15 cellular contexts compared by ENCODE assay signal in the genomic region with DNA sequence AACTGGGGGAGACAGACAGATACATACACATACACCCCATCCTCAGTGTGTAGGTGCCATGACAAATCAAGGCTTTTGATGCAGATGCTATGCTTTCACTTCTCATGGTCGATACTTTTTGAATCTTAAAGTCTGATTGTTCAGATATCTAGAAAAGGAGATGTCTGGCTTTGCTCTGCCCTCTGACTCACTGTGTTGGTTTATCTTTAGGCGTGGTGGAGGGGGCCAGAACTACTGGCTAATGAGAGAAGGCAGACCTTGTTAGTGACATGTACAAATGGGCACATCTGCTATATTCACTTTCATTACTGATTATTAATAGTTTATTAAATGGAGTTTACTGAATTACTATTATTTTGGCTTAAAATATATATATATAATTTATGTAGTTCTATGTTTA.
DNase-seq lines count a peak whose midpoint lies in the region; ATAC-seq and TF ChIP-seq lines count a peak whose summit lies in the region.
"Had no signal": no experiment of that assay in that cellular context is flagged by ENCODE, and none has a peak within 500 bp of the region (broad histone marks: within the 10 kb centered on the region; RNA-seq: fewer than 3 reads in every experiment).

No MANE protein-coding gene starts in this region.

- no peaks in the 10 kb centered on the region for H3K9me2 ChIP-seq in PC-9 (ENCODE audit: insufficient read depth)

- CTCF ChIA-PET in activated naive CD4-positive, alpha-beta T cell treated with anti-CD3 and anti-CD28 coated beads, Interleukin-2, amount 10 ng/mL, durations not matched to agents 7 days and 5 days (lab: Charles Lee), result interaction anchor here (0.6 kb wide), 1 partner anchor 233 kb away, joined by 4 read pairs; no protein-coding TSS in a partner anchor
- CTCF ChIA-PET in PC-9 (lab: Charles Lee), result no interaction called here

- H3K36me3 ChIP-seq in PC-9 (ENCODE audit: low read depth) (no peaks in the 10 kb centered on the region), tibial artery (no peaks in the 10 kb centered on the region)

- intact Hi-C loops in PC-9 (cut with micrococcal nuclease; ENCODE audit: unreplicated experiment) (no loop called here), tibial artery (cut with DNase I; ENCODE audit: low total_unique reads) (no loop called here)

- peaks cover 0 to 7% of the 10 kb centered on the region in 2 donors for H3K36me3 Mint-ChIP-seq in activated naive CD4-positive, alpha-beta T cell treated with anti-CD3 and anti-CD28 coated beads, Interleukin-2, amount 50 U/mL, for 72 hours
- H3K36me3 Mint-ChIP-seq in activated naive CD4-positive, alpha-beta T cell treated with anti-CD3 and anti-CD28 coated beads, Interleukin-2, amount 10 ng/mL, durations not matched to agents 7 days and 5 days, result peaks cover 14% of the 10 kb centered on the region

- H3K9me3 ChIP-seq in PC-9 (ENCODE audit: insufficient read depth, low read depth) (no peaks in the 10 kb centered on the region), tibial artery (no peaks in the 10 kb centered on the region)

- DNase-seq in activated naive CD4-positive, alpha-beta T cell treated with anti-CD3 and anti-CD28 coated beads, Interleukin-2, amount 50 U/mL, for 72 hours (ENCODE audit: low spot score in 2 of 2), result no peak
- no peak for DNase-seq in activated naive CD4-positive, alpha-beta T cell treated with anti-CD3 and anti-CD28 coated beads, Interleukin-2, amount 10 ng/mL, durations not matched to agents 7 days and 5 days
- DNase-seq in PC-9 (no peak), epithelial cell of esophagus (ENCODE audit: low read depth) (peak; percentile 27), tibial artery (no peak), HCEC 1CT (no peak), coronary artery (ENCODE audit: low spot score) (no peak)
- DNase-seq: ACHN; activated gamma-delta T cell; hippocampal formation; NCI-H446; occipital lobe; stimulated activated CD4-positive, alpha-beta T cell treated with anti-CD3 and anti-CD28 coated beads, Interleukin-4, amount 100 ng/mL, for 4 hours had no signal

- H3K79me2 ChIP-seq in PC-9 (ENCODE audit: low read depth), result peaks cover 73% of the 10 kb centered on the region

- H4K20me1 ChIP-seq in PC-9 (ENCODE audit: insufficient read depth), result peaks cover 33% of the 10 kb centered on the region

- no peak overlapping the region for H3K4me3 ChIP-seq in PC-9
- H3K4me3 ChIP-seq in epithelial cell of esophagus (ENCODE audit: low read length), result no peak overlapping the region
- no peak overlapping the region for H3K4me3 ChIP-seq in tibial artery
- no peak overlapping the region for H3K4me3 ChIP-seq in coronary artery

- peaks cover 2% of the 10 kb centered on the region for H3K4me1 Mint-ChIP-seq in activated naive CD4-positive, alpha-beta T cell treated with anti-CD3 and anti-CD28 coated beads, Interleukin-2, amount 10 ng/mL, durations not matched to agents 7 days and 5 days

- peak; percentile 18 to 20 for ATAC-seq in activated naive CD4-positive, alpha-beta T cell treated with anti-CD3 and anti-CD28 coated beads, Interleukin-2, amount 50 U/mL, for 72 hours
- no peak for ATAC-seq in GM21515 (IDR thresholded peaks at IDR 0.05; ENCODE audit: unreplicated experiment)

- TF ChIP-seq CTCF in PC-9 (conservative IDR thresholded peaks at IDR 0.05) (no peak), epithelial cell of esophagus (IDR thresholded peaks at IDR 0.05; ENCODE audit: insufficient read depth, low read depth, low read length, missing control alignments) (no peak), tibial artery (IDR thresholded peaks at IDR 0.05) (no peak), coronary artery (IDR thresholded peaks at IDR 0.05) (no peak)

- H3K4me1 ChIP-seq in PC-9 (replicated peaks; ENCODE audit: insufficient read depth), result no peaks in the 10 kb centered on the region; the same call in 1 of the 2 replicates
- H3K4me1 ChIP-seq in tibial artery, result peaks cover 0 to 96% (median 48%) of the 10 kb centered on the region in 4 donors

- no peaks in the 10 kb centered on the region for H3K27me3 ChIP-seq in PC-9 (ENCODE audit: insufficient read depth, low read depth)
- H3K27me3 ChIP-seq in tibial artery, result no peaks in the 10 kb centered on the region

- peaks cover 5% of the 10 kb centered on the region; the same call in 1 of the 2 replicates for H3F3A ChIP-seq in PC-9 (ENCODE audit: insufficient read depth, low read depth)

- H3K4me2 ChIP-seq in PC-9, result no peak overlapping the region

- no peak overlapping the region for H2AFZ ChIP-seq in PC-9

- no peaks in the 10 kb centered on the region for H3K27me3 Mint-ChIP-seq in activated naive CD4-positive, alpha-beta T cell treated with anti-CD3 and anti-CD28 coated beads, Interleukin-2, amount 10 ng/mL, durations not matched to agents 7 days and 5 days
- H3K27me3 Mint-ChIP-seq: type B pancreatic cell had no signal

- H3K27ac Mint-ChIP-seq in activated naive CD4-positive, alpha-beta T cell treated with anti-CD3 and anti-CD28 coated beads, Interleukin-2, amount 50 U/mL, for 72 hours, result peak overlapping the region in 1 of 2 donors; percentile 12
- H3K27ac Mint-ChIP-seq in activated naive CD4-positive, alpha-beta T cell treated with anti-CD3 and anti-CD28 coated beads, Interleukin-2, amount 10 ng/mL, durations not matched to agents 7 days and 5 days, result no peak overlapping the region
- H3K27ac Mint-ChIP-seq: type B pancreatic cell had no signal

- no peaks in the 10 kb centered on the region for H3K9me3 Mint-ChIP-seq in activated naive CD4-positive, alpha-beta T cell treated with anti-CD3 and anti-CD28 coated beads, Interleukin-2, amount 50 U/mL, for 72 hours
- no peaks in the 10 kb centered on the region for H3K9me3 Mint-ChIP-seq in activated naive CD4-positive, alpha-beta T cell treated with anti-CD3 and anti-CD28 coated beads, Interleukin-2, amount 10 ng/mL, durations not matched to agents 7 days and 5 days
- H3K9me3 Mint-ChIP-seq: type B pancreatic cell had no signal

- POLR2A ChIA-PET in PC-9 (lab: Charles Lee; ENCODE audit: unreplicated experiment), result no interaction called here

- BruUV-seq in PC-9 (replicated peaks; lab: Mats Ljungman, UMichigan), result no TSS peak

- no peak overlapping the region for H3K4me3 Mint-ChIP-seq in activated naive CD4-positive, alpha-beta T cell treated with anti-CD3 and anti-CD28 coated beads, Interleukin-2, amount 10 ng/mL, durations not matched to agents 7 days and 5 days
- H3K4me3 Mint-ChIP-seq: type B pancreatic cell had no signal

- H3K27ac ChIP-seq in PC-9, result 0 out of 2 replicates have a peak overlapping the region, but pooled peaks have one; percentile 11
- peak overlapping the region; percentile 33 to 58 for H3K27ac ChIP-seq in tibial artery
- peak overlapping the region in 1 of 2 donors; percentile 10 for H3K27ac ChIP-seq in coronary artery
